Comparison of ENCODE assay signal across 11 cellular contexts in the genomic region with DNA sequence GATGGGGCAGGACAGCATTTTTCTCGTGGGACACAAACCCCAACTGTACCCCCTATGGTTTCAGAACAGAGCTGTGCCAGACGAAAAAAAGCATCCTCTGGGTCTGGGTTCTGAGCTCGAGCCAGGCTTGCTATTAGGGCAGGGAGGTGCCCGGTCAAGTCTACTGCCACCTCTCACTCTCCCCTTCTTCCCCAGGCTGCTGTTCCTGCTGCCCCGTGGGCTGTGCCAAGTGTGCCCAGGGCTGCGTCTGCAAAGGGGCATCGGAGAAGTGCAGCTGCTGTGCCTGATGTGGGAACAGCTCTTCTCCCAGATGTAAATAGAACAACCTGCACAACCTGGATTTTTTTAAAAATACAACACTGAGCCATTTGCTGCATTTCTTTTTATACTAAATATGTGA. TPM values are rescaled to one million over a fixed set of nuclear protein-coding genes. Genes with fewer than 3 reads are reported as not detected.
DNase-seq lines count a peak whose midpoint lies in the region; ATAC-seq and TF ChIP-seq lines count a peak whose summit lies in the region.
"Had no signal": no experiment of that assay in that cellular context is flagged by ENCODE, and none has a peak within 500 bp of the region (broad histone marks: within the 10 kb centered on the region; RNA-seq: fewer than 3 reads in every experiment).

No MANE protein-coding gene starts in this region.

- H3K9ac ChIP-seq in liver (ENCODE audit: low read depth in 1 of 2, low read length in 2 of 2) (peak overlapping the region; percentile 88 to 94), endodermal cell (ENCODE audit: extremely low read depth, low read length, poor library complexity, severe bottlenecking) (no peak overlapping the region)

- TF ChIP-seq RAD21 in liver (IDR thresholded peaks at IDR 0.05), result no peak

- peak overlapping the region; percentile 93 to 99 for H3K27ac ChIP-seq in liver (ENCODE audit: low read depth in 1 of 2, low read length in 2 of 2)
- H3K27ac ChIP-seq in thyroid gland, result peak overlapping the region; percentile 86 to 95 (median 93)
- no peak overlapping the region for H3K27ac ChIP-seq in endodermal cell (ENCODE audit: low read depth, low read length)

- peak overlapping the region; percentile 88 for H3K4me3 Mint-ChIP-seq in activated CD8-positive, alpha-beta memory T cell treated with anti-CD3 and anti-CD28 coated beads, Interleukin-2, amount 10 ng/mL, durations not matched to agents 7 days and 5 days
- no peak overlapping the region for H3K4me3 Mint-ChIP-seq in endodermal cell

- H3K9me3 ChIP-seq in liver (ENCODE audit: control insufficient read depth in 4 of 4, low read length in 3 of 4), result no peaks in the 10 kb centered on the region
- no peaks in the 10 kb centered on the region for H3K9me3 ChIP-seq in thyroid gland
- H3K9me3 ChIP-seq in endodermal cell (ENCODE audit: control insufficient read depth, low read length), result peaks cover 6% of the 10 kb centered on the region

- peaks cover 33% of the 10 kb centered on the region for H3K4me1 Mint-ChIP-seq in activated CD8-positive, alpha-beta memory T cell treated with anti-CD3 and anti-CD28 coated beads, Interleukin-2, amount 10 ng/mL, durations not matched to agents 7 days and 5 days
- H3K4me1 Mint-ChIP-seq in endodermal cell, result peaks cover 16% of the 10 kb centered on the region

- H3K27me3 Mint-ChIP-seq in activated CD8-positive, alpha-beta memory T cell treated with anti-CD3 and anti-CD28 coated beads, Interleukin-2, amount 10 ng/mL, durations not matched to agents 7 days and 5 days, result peaks cover 47% of the 10 kb centered on the region
- H3K27me3 Mint-ChIP-seq in endodermal cell (ENCODE audit: insufficient read depth), result peaks cover 88% of the 10 kb centered on the region

- intact Hi-C loops in thyroid gland (cut with DNase I), result no loop called here

- H3K36me3 ChIP-seq in liver (ENCODE audit: control insufficient read depth in 4 of 4, insufficient read depth in 3 of 4, low read depth in 1 of 4, low read length in 3 of 4) (peaks cover 0 to 3% (median 0%) of the 10 kb centered on the region in 4 donors), thyroid gland (no peaks in the 10 kb centered on the region), endodermal cell (ENCODE audit: control insufficient read depth, insufficient read depth, low read length) (no peaks in the 10 kb centered on the region)

- H3K4me3 ChIP-seq in cardiac fibroblast (replicated peaks in 1 of 2; ENCODE audit: low read depth in 2 of 2, low read length in 2 of 2) (peak overlapping the region; percentile 47 to 67), liver (ENCODE audit: low read depth in 1 of 3, low read length in 3 of 3) (peak overlapping the region; percentile 78 to 97 (median 95)), thyroid gland (replicated peaks in 1 of 3) (peak overlapping the region in 2 of 3 donors; percentile 59 to 70), endodermal cell (ENCODE audit: low read length) (no peak overlapping the region)

- no peaks in the 10 kb centered on the region for H3K9me3 Mint-ChIP-seq in activated CD8-positive, alpha-beta memory T cell treated with anti-CD3 and anti-CD28 coated beads, Interleukin-2, amount 10 ng/mL, durations not matched to agents 7 days and 5 days (ENCODE audit: low read depth)
- no peaks in the 10 kb centered on the region for H3K9me3 Mint-ChIP-seq in endodermal cell
- H3K9me3 Mint-ChIP-seq: neural crest cell had no signal

- TF ChIP-seq CTCF in cardiac fibroblast (IDR thresholded peaks at IDR 0.05; ENCODE audit: low read depth, low read length) (no peak), liver (IDR thresholded peaks at IDR 0.05; ENCODE audit: low read depth, low read length, missing input control) (no peak), thyroid gland (IDR thresholded peaks at IDR 0.05) (no peak), endodermal cell (conservative IDR thresholded peaks at IDR 0.05) (no peak)

- TF ChIP-seq POLR2A in thyroid gland (IDR thresholded peaks at IDR 0.05), result no peak

- 26% methylated on average over 7 of the region's 7 CpGs for WGBS in liver
- WGBS in thyroid gland, 2 donors, result 58 to 72% methylated on average over 7 of the region's 7 CpGs
- WGBS in endodermal cell (ENCODE audit: insufficient coverage in 1 of 2, insufficient read length in 1 of 2), 2 experiments, result 68 to 82% methylated on average over 4 to 7 of the region's 7 CpGs

- H3K27me3 ChIP-seq in liver (ENCODE audit: control insufficient read depth in 4 of 4, insufficient read depth in 4 of 4, low read length in 3 of 4) (no peaks in the 10 kb centered on the region), thyroid gland (no peaks in the 10 kb centered on the region), endodermal cell (ENCODE audit: control insufficient read depth, insufficient read depth, low read length, poor library complexity, severe bottlenecking) (peaks cover 73% of the 10 kb centered on the region)

- no peak overlapping the region for H3K27ac Mint-ChIP-seq in activated CD8-positive, alpha-beta memory T cell treated with anti-CD3 and anti-CD28 coated beads, Interleukin-2, amount 10 ng/mL, durations not matched to agents 7 days and 5 days
- H3K27ac Mint-ChIP-seq in endodermal cell, result no peak overlapping the region

- CTCF ChIA-PET in activated CD8-positive, alpha-beta memory T cell treated with anti-CD3 and anti-CD28 coated beads, Interleukin-2, amount 10 ng/mL, durations not matched to agents 7 days and 5 days (lab: Charles Lee), result interaction anchor here (1.2 kb wide), 2 partner anchors 17 to 56 kb away, joined by 4 to 5 read pairs; a partner anchor contains a TSS

- DNase-seq in activated CD8-positive, alpha-beta memory T cell treated with anti-CD3 and anti-CD28 coated beads, Interleukin-2, amount 10 ng/mL, durations not matched to agents 7 days and 5 days, result no peak
- no peak for DNase-seq in activated CD8-positive, alpha-beta memory T cell treated with anti-CD3 and anti-CD28 coated beads, Interleukin-2, amount 50 U/mL, for 4 hours
- DNase-seq in cardiac fibroblast (ENCODE audit: low read depth in 2 of 2), result no peak
- no peak for DNase-seq in thyroid gland
- no peak for DNase-seq in NCI-H1436 treated with DMSO at 0.1 percent for 48 hours (lab: John Stamatoyannopoulos, UW)
- no peak for DNase-seq in endodermal cell
- DNase-seq: erythroblast, NCI-H1417 had no signal

- H3K4me1 ChIP-seq in liver (ENCODE audit: control insufficient read depth in 4 of 4, insufficient read depth in 4 of 4, low read length in 3 of 4), result peaks cover 0 to 19% (median 10%) of the 10 kb centered on the region in 4 donors
- peaks cover 0 to 7% of the 10 kb centered on the region in 2 donors for H3K4me1 ChIP-seq in thyroid gland
- no peaks in the 10 kb centered on the region for H3K4me1 ChIP-seq in endodermal cell (ENCODE audit: control insufficient read depth, insufficient read depth, low read length)

- ATAC-seq in activated CD8-positive, alpha-beta memory T cell treated with anti-CD3 and anti-CD28 coated beads, Interleukin-2, amount 10 ng/mL, durations not matched to agents 7 days and 5 days, result no peak
- no peak for ATAC-seq in HG03439 (IDR thresholded peaks at IDR 0.05; ENCODE audit: unreplicated experiment)

- H3K36me3 Mint-ChIP-seq in activated CD8-positive, alpha-beta memory T cell treated with anti-CD3 and anti-CD28 coated beads, Interleukin-2, amount 10 ng/mL, durations not matched to agents 7 days and 5 days, result no peaks in the 10 kb centered on the region
- no peaks in the 10 kb centered on the region for H3K36me3 Mint-ChIP-seq in endodermal cell (ENCODE audit: low read depth)

RNA-seq across cellular contexts. Expression of a gene that starts 1.1 kb away (rescaled TPM):
- total RNA-seq in activated CD8-positive, alpha-beta memory T cell treated with anti-CD3 and anti-CD28 coated beads, Interleukin-2, amount 10 ng/mL, durations not matched to agents 7 days and 5 days, result 10 to 100 TPM; 41.2 to 54.1 TPM
- total RNA-seq in liver (1,000 to 10,000 TPM in 1 of 2 donors, 100 to 1,000 TPM in 1; 206 to 1,831 TPM), thyroid gland (1,000 to 10,000 TPM in 1 of 4 donors, 100 to 1,000 TPM in 3; 111 to 1,129 (median 368) TPM), endodermal cell (1 to 10 TPM in 1 of 2 donors, not detected in 1; 5.5 TPM)
- polyA plus RNA-seq in liver, result 1,000 to 10,000 TPM in 1 of 2 donors, 100 to 1,000 TPM in 1; 336 to 1,280 TPM
- 1.8 TPM for polyA plus RNA-seq in endodermal cell (2013, experiment 1 of 2)
- polyA plus RNA-seq in endodermal cell (2013, experiment 2 of 2), result not detected

RNA-seq across cellular contexts. Expression of a gene that starts 5.8 kb away (rescaled TPM):
- not detected for total RNA-seq in activated CD8-positive, alpha-beta memory T cell treated with anti-CD3 and anti-CD28 coated beads, Interleukin-2, amount 10 ng/mL, durations not matched to agents 7 days and 5 days
- total RNA-seq in liver (100 to 1,000 TPM in 1 of 2 donors, 10 to 100 TPM in 1; 20.4 to 159 TPM), thyroid gland (10 to 100 TPM in 3 of 4 donors, 1 to 10 TPM in 1; 7.1 to 45.5 (median 33.8) TPM), endodermal cell (not detected)
- 100 to 1,000 TPM; 229 to 343 TPM for polyA plus RNA-seq in liver
- polyA plus RNA-seq in endodermal cell (2013, experiment 1 of 2), result 0.78 TPM
- polyA plus RNA-seq in endodermal cell (2013, experiment 2 of 2), result not detected
- total RNA-seq: neural crest cell had no signal

RNA-seq across cellular contexts. Expression of a gene that starts 11.8 kb away (rescaled TPM):
- under 1 TPM in 1 of 2 experiments, not detected in 1; 0.91 TPM for total RNA-seq in activated CD8-positive, alpha-beta memory T cell treated with anti-CD3 and anti-CD28 coated beads, Interleukin-2, amount 10 ng/mL, durations not matched to agents 7 days and 5 days
- total RNA-seq in liver, result 10 to 100 TPM; 10.1 to 21.9 TPM
- polyA plus RNA-seq in liver, result 100 to 1,000 TPM; 127 to 511 TPM
- total RNA-seq in thyroid gland, result 10 to 100 TPM in 3 of 4 donors, 1 to 10 TPM in 1; 7.1 to 23.6 (median 16.8) TPM
- total RNA-seq in endodermal cell, result not detected
- not detected for polyA plus RNA-seq in endodermal cell (2013, experiment 1 of 2)
- polyA plus RNA-seq in endodermal cell (2013, experiment 2 of 2), result not detected
- total RNA-seq: neural crest cell had no signal

RNA-seq across cellular contexts. Expression of a gene that starts 18.3 kb away (rescaled TPM):
- total RNA-seq in activated CD8-positive, alpha-beta memory T cell treated with anti-CD3 and anti-CD28 coated beads, Interleukin-2, amount 10 ng/mL, durations not matched to agents 7 days and 5 days, result 100 to 1,000 TPM; 121 to 125 TPM
- total RNA-seq in liver, result 100 to 1,000 TPM in 1 of 2 donors, 10 to 100 TPM in 1; 45.8 to 387 TPM
- 1,000 to 10,000 TPM; 4,079 to 5,206 TPM for polyA plus RNA-seq in liver
- 100 to 1,000 TPM in 1 of 4 donors, 10 to 100 TPM in 3; 42.8 to 285 (median 54.6) TPM for total RNA-seq in thyroid gland
- 1 to 10 TPM in 1 of 2 donors, not detected in 1; 6.8 TPM for total RNA-seq in endodermal cell
- 13.3 TPM for polyA plus RNA-seq in endodermal cell (2013, experiment 1 of 2)
- polyA plus RNA-seq in endodermal cell (2013, experiment 2 of 2), result 14.2 TPM

RNA-seq across cellular contexts. Expression of a gene that starts 25.0 kb away (rescaled TPM):
- not detected for total RNA-seq in activated CD8-positive, alpha-beta memory T cell treated with anti-CD3 and anti-CD28 coated beads, Interleukin-2, amount 10 ng/mL, durations not matched to agents 7 days and 5 days
- total RNA-seq in liver, result 1 to 10 TPM in 1 of 2 donors, not detected in 1; 1.5 TPM
- 1 to 10 TPM in 1 of 2 donors, not detected in 1; 1.2 TPM for polyA plus RNA-seq in liver
- not detected for total RNA-seq in thyroid gland
- not detected for total RNA-seq in endodermal cell
- polyA plus RNA-seq in endodermal cell (2013, experiment 1 of 2), result not detected
- not detected for polyA plus RNA-seq in endodermal cell (2013, experiment 2 of 2)
- total RNA-seq: neural crest cell had no signal

Comparison
In these comparisons a context has a peak if more than half of its experiments do, and no peak if none do; other contexts are left out.
1. RNA of a gene that starts 1.1 kb away (total RNA-seq): 206 to 1,831 TPM in liver, 111 to 1,129 TPM in thyroid gland and 41.2 to 54.1 TPM in activated CD8-positive, alpha-beta memory T cell treated with anti-CD3 and anti-CD28 coated beads, Interleukin-2, amount 10 ng/mL, durations not matched to agents 7 days and 5 days; 5.5 TPM in endodermal cell; every median in the first group is over 4 times any median in the second.
2. RNA of a gene that starts 5.8 kb away (total RNA-seq): 20.4 to 159 TPM in liver and 7.1 to 45.5 TPM in thyroid gland; not detected in endodermal cell and not detected in activated CD8-positive, alpha-beta memory T cell treated with anti-CD3 and anti-CD28 coated beads, Interleukin-2, amount 10 ng/mL, durations not matched to agents 7 days and 5 days; every median in the first group is over 4 times any median in the second.
3. RNA of a gene that starts 11.8 kb away (total RNA-seq): 10.1 to 21.9 TPM in liver and 7.1 to 23.6 TPM in thyroid gland; 0.91 TPM in activated CD8-positive, alpha-beta memory T cell treated with anti-CD3 and anti-CD28 coated beads, Interleukin-2, amount 10 ng/mL, durations not matched to agents 7 days and 5 days and not detected in endodermal cell; every median in the first group is over 4 times any median in the second.